Comparison of ENCODE assay signal across 9 cellular contexts in genomic region chr12:52980096-52980694, GRCh38.
"Had no signal": no experiment of that assay in that cellular context is flagged by ENCODE, and none has a peak within 500 bp of the region (broad histone marks: within the 10 kb centered on the region; RNA-seq: fewer than 3 reads in every experiment).

No MANE protein-coding gene starts in this region.

- H3K4me3 ChIP-seq: cardiac muscle cell, esophagus squamous epithelium, left ventricle myocardium inferior, spleen had no signal

- H3K9me3 ChIP-seq: esophagus squamous epithelium, left ventricle myocardium inferior, spleen had no signal

- H3K9me3 Mint-ChIP-seq: activated CD4-positive, alpha-beta memory T cell treated with anti-CD3 and anti-CD28 coated beads, Interleukin-2, amount 10 ng/mL, durations not matched to agents 7 days and 5 days; activated T-cell treated with anti-CD3 and anti-CD28 coated beads, Interleukin-2, amount 50 U/mL, for 4 hours; stimulated activated naive CD8-positive, alpha-beta T cell treated with anti-CD3 and anti-CD28 coated beads, Interleukin-15, Interleukin-2, amounts not matched to agents 100 ng/mL and 50 ng/mL, for 24 hours; T-helper 1 cell treated with Interleukin-12 subunit alpha and Interleukin-12 subunit beta and Interleukin-4 antibody, amounts not matched to agents 30 μg/mL and 1 μg/mL, for 36 hours had no signal

- H3K36me3 ChIP-seq: cardiac muscle cell, esophagus squamous epithelium, left ventricle myocardium inferior, spleen, WERI-Rb-1 had no signal

- H3K4me3 Mint-ChIP-seq: activated CD4-positive, alpha-beta memory T cell treated with anti-CD3 and anti-CD28 coated beads, Interleukin-2, amount 10 ng/mL, durations not matched to agents 7 days and 5 days; activated T-cell treated with anti-CD3 and anti-CD28 coated beads, Interleukin-2, amount 50 U/mL, for 4 hours; stimulated activated naive CD8-positive, alpha-beta T cell treated with anti-CD3 and anti-CD28 coated beads, Interleukin-15, Interleukin-2, amounts not matched to agents 100 ng/mL and 50 ng/mL, for 24 hours; T-helper 1 cell treated with Interleukin-12 subunit alpha and Interleukin-12 subunit beta and Interleukin-4 antibody, amounts not matched to agents 30 μg/mL and 1 μg/mL, for 36 hours had no signal

- H3K27me3 ChIP-seq: cardiac muscle cell had no signal

- H3K27ac Mint-ChIP-seq: activated CD4-positive, alpha-beta memory T cell treated with anti-CD3 and anti-CD28 coated beads, Interleukin-2, amount 10 ng/mL, durations not matched to agents 7 days and 5 days; stimulated activated naive CD8-positive, alpha-beta T cell treated with anti-CD3 and anti-CD28 coated beads, Interleukin-15, Interleukin-2, amounts not matched to agents 100 ng/mL and 50 ng/mL, for 24 hours; T-helper 1 cell treated with Interleukin-12 subunit alpha and Interleukin-12 subunit beta and Interleukin-4 antibody, amounts not matched to agents 30 μg/mL and 1 μg/mL, for 36 hours had no signal

- H3K27ac ChIP-seq: cardiac muscle cell, esophagus squamous epithelium, left ventricle myocardium inferior, spleen, WERI-Rb-1 had no signal
